19 cellular contexts compared by ENCODE assay signal in the genomic region with DNA sequence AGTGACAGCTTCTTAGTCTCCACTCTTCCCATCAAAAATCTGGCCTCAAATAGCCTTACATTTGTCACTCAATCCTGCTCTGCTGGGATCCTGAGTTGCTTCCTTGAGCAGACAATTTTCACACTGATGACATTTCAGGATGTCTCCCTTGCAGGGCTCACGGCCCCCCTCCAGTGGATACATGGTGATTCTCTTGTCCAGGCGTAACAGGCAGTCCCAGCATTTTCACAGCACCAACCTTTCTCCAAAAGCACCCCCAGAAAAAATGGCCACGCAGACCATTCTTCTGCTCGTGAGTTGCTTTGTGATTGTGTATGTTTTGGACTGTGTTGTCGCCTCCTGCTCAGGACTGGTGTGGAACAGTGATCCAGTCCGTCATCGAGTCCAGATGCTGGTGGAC. TPM values are rescaled to one million over a fixed set of nuclear protein-coding genes. Genes with fewer than 3 reads are reported as not detected.
DNase-seq lines count a peak whose midpoint lies in the region; ATAC-seq, FAIRE-seq and TF ChIP-seq lines count a peak whose summit lies in the region.
"Had no signal": no experiment of that assay in that cellular context is flagged by ENCODE, and none has a peak within 500 bp of the region (broad histone marks: within the 10 kb centered on the region; RNA-seq: fewer than 3 reads in every experiment).

No MANE protein-coding gene starts in this region.

- H3K9me3 ChIP-seq in HEK293 (ENCODE audit: control insufficient read depth, insufficient read depth, low read depth, low read length), result no peaks in the 10 kb centered on the region
- H3K9me3 ChIP-seq in RWPE2 (ENCODE audit: severe bottlenecking), result no peaks in the 10 kb centered on the region
- H3K9me3 ChIP-seq: ovary had no signal

- no peaks in the 10 kb centered on the region for H3K4me1 ChIP-seq in HEK293 (ENCODE audit: control insufficient read depth, insufficient read depth, low read length)
- H3K4me1 ChIP-seq in RWPE2 (ENCODE audit: insufficient read depth, poor library complexity, severe bottlenecking), result no peaks in the 10 kb centered on the region

- DNase-seq in DMS 273 (lab: John Stamatoyannopoulos, UW; ENCODE audit: unreplicated experiment) (peak; percentile 18), DMS 273 treated with DMSO at 0.1 percent for 48 hours (lab: John Stamatoyannopoulos, UW) (no peak), RWPE2 (ENCODE audit: low spot score) (no peak), left kidney (ENCODE audit: low read depth, low spot score) (peak; percentile 10), frontal cortex (ENCODE audit: low spot score in 2 of 2) (no peak), omental fat pad (ENCODE audit: low spot score) (no peak)
- DNase-seq: activated naive CD8-positive, alpha-beta T cell treated with anti-CD3 and anti-CD28 coated beads for 36 hours; esophagus squamous epithelium; NCI-H1694; NCI-H526 treated with DMSO at 0.1 percent for 48 hours; ovary had no signal

- TF ChIP-seq CTCF in HEK293 (tag by site-specific recombination; IDR thresholded peaks at IDR 0.05), result peak; percentile 40; the same call in 1 of the 2 replicates
- TF ChIP-seq CTCF in RWPE2 (IDR thresholded peaks at IDR 0.05; ENCODE audit: poor library complexity, severe bottlenecking), result no peak
- TF ChIP-seq CTCF in omental fat pad (IDR thresholded peaks at IDR 0.05), result no peak

- ATAC-seq in RWPE2 (ENCODE audit: low read depth), result 0 out of 3 replicates have a peak, but pooled peaks have one; percentile 25
- ATAC-seq in HG02885 (IDR thresholded peaks at IDR 0.05; ENCODE audit: poor library complexity, unreplicated experiment), result no peak
- no peak for ATAC-seq in omental fat pad (ENCODE audit: low FRiP score)

- FAIRE-seq in frontal cortex (lab: Jason Lieb, UNC), result no peak
- FAIRE-seq: A204.1, colon, D721Med had no signal

- CTCF ChIA-PET in HEK293 (lab: Yijun Ruan, JAX), result interaction anchor here (0.9 kb wide), 1 partner anchor 151 kb away, joined by 3 read pairs; no protein-coding TSS in a partner anchor

- no peaks in the 10 kb centered on the region for H3K27me3 ChIP-seq in RWPE2 (ENCODE audit: insufficient read depth, poor library complexity, severe bottlenecking)
- H3K27me3 ChIP-seq: ovary had no signal

- POLR2A ChIA-PET in HEK293 (lab: Yijun Ruan, JAX), result no interaction called here

- H3K36me3 ChIP-seq in HEK293 (ENCODE audit: control insufficient read depth in 2 of 2, insufficient read depth in 1 of 2, low read length in 2 of 2) (no peaks in the 10 kb centered on the region), RWPE2 (ENCODE audit: low read depth) (no peaks in the 10 kb centered on the region)
- H3K36me3 ChIP-seq: esophagus squamous epithelium, ovary had no signal

- H3K27ac ChIP-seq in HEK293 (ENCODE audit: extremely low read depth, low read depth, low read length), result no peak overlapping the region
- no peak overlapping the region for H3K27ac ChIP-seq in RWPE2 (ENCODE audit: poor library complexity, severe bottlenecking)
- H3K27ac ChIP-seq: esophagus squamous epithelium, KMS-11, ovary, SK-N-MC had no signal

- H3K4me3 ChIP-seq in HEK293 (ENCODE audit: low read depth, low read length) (no peak overlapping the region), RWPE2 (ENCODE audit: severe bottlenecking) (no peak overlapping the region)
- H3K4me3 ChIP-seq: esophagus squamous epithelium, ovary, SK-N-MC had no signal

TF ChIP-seq in HEK293, 187 proteins besides CTCF, POLR2A, EP300 and RAD21:
- TF ChIP-seq, protein P1, sequence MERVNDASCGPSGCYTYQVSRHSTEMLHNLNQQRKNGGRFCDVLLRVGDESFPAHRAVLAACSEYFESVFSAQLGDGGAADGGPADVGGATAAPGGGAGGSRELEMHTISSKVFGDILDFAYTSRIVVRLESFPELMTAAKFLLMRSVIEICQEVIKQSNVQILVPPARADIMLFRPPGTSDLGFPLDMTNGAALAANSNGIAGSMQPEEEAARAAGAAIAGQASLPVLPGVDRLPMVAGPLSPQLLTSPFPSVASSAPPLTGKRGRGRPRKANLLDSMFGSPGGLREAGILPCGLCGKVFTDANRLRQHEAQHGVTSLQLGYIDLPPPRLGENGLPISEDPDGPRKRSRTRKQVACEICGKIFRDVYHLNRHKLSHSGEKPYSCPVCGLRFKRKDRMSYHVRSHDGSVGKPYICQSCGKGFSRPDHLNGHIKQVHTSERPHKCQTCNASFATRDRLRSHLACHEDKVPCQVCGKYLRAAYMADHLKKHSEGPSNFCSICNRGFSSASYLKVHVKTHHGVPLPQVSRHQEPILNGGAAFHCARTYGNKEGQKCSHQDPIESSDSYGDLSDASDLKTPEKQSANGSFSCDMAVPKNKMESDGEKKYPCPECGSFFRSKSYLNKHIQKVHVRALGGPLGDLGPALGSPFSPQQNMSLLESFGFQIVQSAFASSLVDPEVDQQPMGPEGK (tag by site-specific recombination; IDR thresholded peaks at IDR 0.05), result no peak

RNA-seq across cellular contexts. Expression of gene WNT7A, which starts 47.4 kb away (rescaled TPM):
- 15.1 TPM for total RNA-seq in frontal cortex
- not detected for total RNA-seq in omental fat pad
- total RNA-seq: mesenteric fat pad had no signal

Comparison
In these comparisons a context has a peak if more than half of its experiments do, and no peak if none do; other contexts are left out.
1. DNase-seq: peak in DMS 273 (single experiment) and left kidney (single experiment); none in DMS 273 treated with DMSO at 0.1 percent for 48 hours (single experiment), RWPE2 (single experiment), frontal cortex (0 of 2) and omental fat pad (single experiment).
2. RNA of gene WNT7A, which starts 47.4 kb away (total RNA-seq): 15.1 TPM in frontal cortex (single experiment); not detected in omental fat pad; every median in the first group is over 10 times any median in the second.